1 cellular context compared by ENCODE assay signal in genomic region chr18:55346387-55346786, GRCh38.
TF ChIP-seq lines count a peak whose summit lies in the region.

No MANE protein-coding gene starts in this region.

TF ChIP-seq in GM23338, 12 proteins besides CTCF, POLR2A, EP300 and RAD21 (continued from another document):
- TF ChIP-seq, protein P1, sequence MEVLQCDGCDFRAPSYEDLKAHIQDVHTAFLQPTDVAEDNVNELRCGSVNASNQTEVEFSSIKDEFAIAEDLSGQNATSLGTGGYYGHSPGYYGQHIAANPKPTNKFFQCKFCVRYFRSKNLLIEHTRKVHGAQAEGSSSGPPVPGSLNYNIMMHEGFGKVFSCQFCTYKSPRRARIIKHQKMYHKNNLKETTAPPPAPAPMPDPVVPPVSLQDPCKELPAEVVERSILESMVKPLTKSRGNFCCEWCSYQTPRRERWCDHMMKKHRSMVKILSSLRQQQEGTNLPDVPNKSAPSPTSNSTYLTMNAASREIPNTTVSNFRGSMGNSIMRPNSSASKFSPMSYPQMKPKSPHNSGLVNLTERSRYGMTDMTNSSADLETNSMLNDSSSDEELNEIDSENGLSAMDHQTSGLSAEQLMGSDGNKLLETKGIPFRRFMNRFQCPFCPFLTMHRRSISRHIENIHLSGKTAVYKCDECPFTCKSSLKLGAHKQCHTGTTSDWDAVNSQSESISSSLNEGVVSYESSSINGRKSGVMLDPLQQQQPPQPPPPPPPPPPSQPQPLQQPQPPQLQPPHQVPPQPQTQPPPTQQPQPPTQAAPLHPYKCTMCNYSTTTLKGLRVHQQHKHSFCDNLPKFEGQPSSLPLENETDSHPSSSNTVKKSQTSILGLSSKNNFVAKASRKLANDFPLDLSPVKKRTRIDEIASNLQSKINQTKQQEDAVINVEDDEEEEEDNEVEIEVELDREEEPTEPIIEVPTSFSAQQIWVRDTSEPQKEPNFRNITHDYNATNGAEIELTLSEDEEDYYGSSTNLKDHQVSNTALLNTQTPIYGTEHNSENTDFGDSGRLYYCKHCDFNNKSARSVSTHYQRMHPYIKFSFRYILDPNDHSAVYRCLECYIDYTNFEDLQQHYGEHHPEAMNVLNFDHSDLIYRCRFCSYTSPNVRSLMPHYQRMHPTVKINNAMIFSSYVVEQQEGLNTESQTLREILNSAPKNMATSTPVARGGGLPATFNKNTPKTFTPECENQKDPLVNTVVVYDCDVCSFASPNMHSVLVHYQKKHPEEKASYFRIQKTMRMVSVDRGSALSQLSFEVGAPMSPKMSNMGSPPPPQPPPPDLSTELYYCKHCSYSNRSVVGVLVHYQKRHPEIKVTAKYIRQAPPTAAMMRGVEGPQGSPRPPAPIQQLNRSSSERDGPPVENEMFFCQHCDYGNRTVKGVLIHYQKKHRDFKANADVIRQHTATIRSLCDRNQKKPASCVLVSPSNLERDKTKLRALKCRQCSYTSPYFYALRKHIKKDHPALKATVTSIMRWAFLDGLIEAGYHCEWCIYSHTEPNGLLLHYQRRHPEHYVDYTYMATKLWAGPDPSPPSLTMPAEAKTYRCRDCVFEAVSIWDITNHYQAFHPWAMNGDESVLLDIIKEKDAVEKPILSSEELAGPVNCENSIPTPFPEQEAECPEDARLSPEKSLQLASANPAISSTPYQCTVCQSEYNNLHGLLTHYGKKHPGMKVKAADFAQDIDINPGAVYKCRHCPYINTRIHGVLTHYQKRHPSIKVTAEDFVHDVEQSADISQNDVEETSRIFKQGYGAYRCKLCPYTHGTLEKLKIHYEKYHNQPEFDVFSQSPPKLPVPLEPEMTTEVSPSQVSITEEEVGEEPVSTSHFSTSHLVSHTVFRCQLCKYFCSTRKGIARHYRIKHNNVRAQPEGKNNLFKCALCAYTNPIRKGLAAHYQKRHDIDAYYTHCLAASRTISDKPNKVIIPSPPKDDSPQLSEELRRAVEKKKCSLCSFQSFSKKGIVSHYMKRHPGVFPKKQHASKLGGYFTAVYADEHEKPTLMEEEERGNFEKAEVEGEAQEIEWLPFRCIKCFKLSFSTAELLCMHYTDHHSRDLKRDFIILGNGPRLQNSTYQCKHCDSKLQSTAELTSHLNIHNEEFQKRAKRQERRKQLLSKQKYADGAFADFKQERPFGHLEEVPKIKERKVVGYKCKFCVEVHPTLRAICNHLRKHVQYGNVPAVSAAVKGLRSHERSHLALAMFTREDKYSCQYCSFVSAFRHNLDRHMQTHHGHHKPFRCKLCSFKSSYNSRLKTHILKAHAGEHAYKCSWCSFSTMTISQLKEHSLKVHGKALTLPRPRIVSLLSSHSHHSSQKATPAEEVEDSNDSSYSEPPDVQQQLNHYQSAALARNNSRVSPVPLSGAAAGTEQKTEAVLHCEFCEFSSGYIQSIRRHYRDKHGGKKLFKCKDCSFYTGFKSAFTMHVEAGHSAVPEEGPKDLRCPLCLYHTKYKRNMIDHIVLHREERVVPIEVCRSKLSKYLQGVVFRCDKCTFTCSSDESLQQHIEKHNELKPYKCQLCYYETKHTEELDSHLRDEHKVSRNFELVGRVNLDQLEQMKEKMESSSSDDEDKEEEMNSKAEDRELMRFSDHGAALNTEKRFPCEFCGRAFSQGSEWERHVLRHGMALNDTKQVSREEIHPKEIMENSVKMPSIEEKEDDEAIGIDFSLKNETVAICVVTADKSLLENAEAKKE (CRISPR knock-in tag; IDR thresholded peaks at IDR 0.05) = no peak
- TF ChIP-seq STAT1 (IDR thresholded peaks at IDR 0.05; ENCODE audit: unreplicated experiment) = no peak
- no peak for TF ChIP-seq EZH2 (IDR thresholded peaks at IDR 0.05; ENCODE audit: low read depth, unreplicated experiment)
- TF ChIP-seq CREB1 (CRISPR knock-in tag; IDR thresholded peaks at IDR 0.05; ENCODE audit: low read depth) = no peak
- TF ChIP-seq NANOG (IDR thresholded peaks at IDR 0.05; ENCODE audit: borderline replicate concordance) = no peak
- no peak for TF ChIP-seq JUNB (IDR thresholded peaks at IDR 0.05; ENCODE audit: unreplicated experiment)
- TF ChIP-seq ZNF331 (CRISPR knock-in tag; IDR thresholded peaks at IDR 0.05; ENCODE audit: low read depth) = no peak
